ENCODE assay signal across 17 cellular contexts in genomic region chr1:116397728-116398127, GRCh38. TPM values are rescaled to one million over a fixed set of nuclear protein-coding genes. Genes with fewer than 3 reads are reported as not detected.
DNase-seq lines count a peak whose midpoint lies in the region; ATAC-seq and TF ChIP-seq lines count a peak whose summit lies in the region.
"Had no signal": no experiment of that assay in that cellular context is flagged by ENCODE, and none has a peak within 500 bp of the region (broad histone marks: within the 10 kb centered on the region; RNA-seq: fewer than 3 reads in every experiment).

No MANE protein-coding gene starts in this region.

- intact Hi-C loops in CD4-positive, alpha-beta T cell (cut with DNase I, micrococcal nuclease) = loop anchor here in 1 of 2 experiments (5.0 kb wide), 1 partner anchor 80 kb away; no protein-coding TSS in a partner anchor
- intact Hi-C loops in left lung (cut with DNase I) = no loop called here

- 82% methylated on average over 5 of the region's 5 CpGs for WGBS in HUES64

- peaks cover 100% of the 10 kb centered on the region for H3K36me3 Mint-ChIP-seq in CD4-positive, alpha-beta T cell (ENCODE audit: low read depth)

- no peak for DNase-seq in CD4-positive, alpha-beta T cell
- DNase-seq in cardiac muscle cell (ENCODE audit: low read depth in 1 of 2, low spot score in 1 of 2) (no peak), left lung (no peak), SHP77 treated with DMSO at 0.1 percent for 48 hours (lab: John Stamatoyannopoulos, UW) (no peak), superior temporal gyrus (ENCODE audit: extremely low spot score) (no peak), D341Med (ENCODE audit: low spot score) (no peak)
- DNase-seq: ACHN; BE2C; EL; NCI-H1436 treated with DMSO at 0.1 percent for 48 hours; NCI-H2081 treated with DMSO at 0.1 percent for 48 hours; NCI-H526; NK-92 treated with Interleukin-12 subunit alpha and Interleukin-12 subunit beta, amount 100 ng/mL, for 24 hours; OCI-M1; RPMI8226 had no signal

- H3K27me3 Mint-ChIP-seq in CD4-positive, alpha-beta T cell = no peaks in the 10 kb centered on the region

- H3K9me3 Mint-ChIP-seq in CD4-positive, alpha-beta T cell = no peaks in the 10 kb centered on the region

- H3K9me3 ChIP-seq in CD4-positive, alpha-beta T cell (ENCODE audit: control insufficient read depth, low read length) = no peaks in the 10 kb centered on the region
- no peaks in the 10 kb centered on the region for H3K9me3 ChIP-seq in HUES64 (ENCODE audit: insufficient read depth, low read depth, low read length)
- H3K9me3 ChIP-seq in cardiac muscle cell (ENCODE audit: low read depth) = no peaks in the 10 kb centered on the region
- no peaks in the 10 kb centered on the region for H3K9me3 ChIP-seq in left lung
- H3K9me3 ChIP-seq: BE2C had no signal

- peak overlapping the region; percentile 56 for H3K27ac Mint-ChIP-seq in CD4-positive, alpha-beta T cell

- ATAC-seq in CD4-positive, alpha-beta T cell (ENCODE audit: poor library complexity) = no peak
- ATAC-seq in left lung = no peak
- ATAC-seq in GM21515 (IDR thresholded peaks at IDR 0.05; ENCODE audit: unreplicated experiment) = no peak

- no peaks in the 10 kb centered on the region for H3K27me3 ChIP-seq in CD4-positive, alpha-beta T cell (ENCODE audit: control insufficient read depth, insufficient read depth, low read length)
- H3K27me3 ChIP-seq in HUES64 (ENCODE audit: insufficient read depth, low read length) (no peaks in the 10 kb centered on the region), cardiac muscle cell (no peaks in the 10 kb centered on the region), left lung (no peaks in the 10 kb centered on the region)
- H3K27me3 ChIP-seq: BE2C had no signal

- no peaks in the 10 kb centered on the region for H3K4me1 ChIP-seq in HUES64 (ENCODE audit: insufficient read depth, low read length)
- H3K4me1 ChIP-seq in cardiac muscle cell (ENCODE audit: low read depth) = peaks cover 38% of the 10 kb centered on the region
- no peaks in the 10 kb centered on the region for H3K4me1 ChIP-seq in left lung
- H3K4me1 ChIP-seq: BE2C had no signal

- CTCF ChIA-PET in CD4-positive, alpha-beta T cell (lab: Charles Lee) = interaction anchor here (2.2 kb wide), 1 partner anchor 259 kb away, joined by 6 read pairs; no protein-coding TSS in a partner anchor

- no peak overlapping the region for H3K4me3 ChIP-seq in HUES64 (ENCODE audit: low read length)
- H3K4me3 ChIP-seq in cardiac muscle cell = no peak overlapping the region
- no peak overlapping the region for H3K4me3 ChIP-seq in left lung

- no peak for TF ChIP-seq CTCF in CD4-positive, alpha-beta T cell (IDR thresholded peaks at IDR 0.05)
- no peak for TF ChIP-seq CTCF in cardiac muscle cell (IDR thresholded peaks at IDR 0.05; ENCODE audit: low read depth, low read length)
- TF ChIP-seq CTCF in left lung (IDR thresholded peaks at IDR 0.05) = no peak

- H3K27ac ChIP-seq in CD4-positive, alpha-beta T cell (ENCODE audit: low read depth, low read length) = no peak overlapping the region
- H3K27ac ChIP-seq in HUES64 (ENCODE audit: low read depth, low read length) (0 out of 2 replicates have a peak overlapping the region, but pooled peaks have one; percentile 55), cardiac muscle cell (peak overlapping the region; percentile 95), left lung (peak overlapping the region; percentile 23 to 61)

- no peak overlapping the region for H3K9ac ChIP-seq in HUES64 (ENCODE audit: low read depth, low read length)

- peaks cover 100% of the 10 kb centered on the region for H3K36me3 ChIP-seq in HUES64 (ENCODE audit: insufficient read depth, low read length)
- peaks cover 99% of the 10 kb centered on the region for H3K36me3 ChIP-seq in cardiac muscle cell
- peaks cover 16 to 100% of the 10 kb centered on the region in 2 donors for H3K36me3 ChIP-seq in left lung

- peaks cover 32% of the 10 kb centered on the region for H3K4me1 Mint-ChIP-seq in CD4-positive, alpha-beta T cell (ENCODE audit: low read depth)

- no peak overlapping the region for H3K4me3 Mint-ChIP-seq in CD4-positive, alpha-beta T cell

- POLR2A ChIA-PET in CD4-positive, alpha-beta T cell (lab: Charles Lee) = interaction anchor here (0.6 to 3.5 kb wide), 4 partner anchors 14 to 152 kb away, joined by 4 to 17 read pairs (median 11); no protein-coding TSS in a partner anchor

RNA-seq across cellular contexts. Expression of gene ATP1A1, which starts 24.7 kb away (rescaled TPM):
- total RNA-seq in CD4-positive, alpha-beta T cell = 100 to 1,000 TPM; 251 to 262 TPM
- 203 TPM for polyA plus RNA-seq in HUES64 (2013, experiment 1 of 2)
- polyA plus RNA-seq in HUES64 (2013, experiment 2 of 2) = 200 TPM
- 754 and 1,350 TPM in 2 replicates for total RNA-seq in cardiac muscle cell
- polyA plus RNA-seq in cardiac muscle cell = 665 and 1,094 TPM in 2 replicates
- total RNA-seq in left lung = 100 to 1,000 TPM; 686 to 731 TPM
